Comparison of ENCODE assay signal across 19 cellular contexts in genomic region chr10:3460420-3461128, GRCh38.
DNase-seq lines count a peak whose midpoint lies in the region; ATAC-seq and FAIRE-seq lines count a peak whose summit lies in the region.
"Had no signal": no experiment of that assay in that cellular context is flagged by ENCODE, and none has a peak within 500 bp of the region (broad histone marks: within the 10 kb centered on the region; RNA-seq: fewer than 3 reads in every experiment).

No MANE protein-coding gene starts in this region.

- FAIRE-seq in GM19239 (lab: Jason Lieb, UNC) = no peak
- FAIRE-seq: G401.6, K562 had no signal

- no peak for ATAC-seq in HG03442 (IDR thresholded peaks at IDR 0.05; ENCODE audit: unreplicated experiment)
- ATAC-seq: GM23338, K562 had no signal

- DNase-seq in NCI-H1417 (lab: John Stamatoyannopoulos, UW) (peak in 2 of 3 experiments; percentile 8 to 35), NCI-H1417 treated with DMSO at 0.1 percent for 48 hours (lab: John Stamatoyannopoulos, UW) (no peak), NCI-H774 (lab: John Stamatoyannopoulos, UW) (peak; percentile 5), fibroblast of peridontal ligament (ENCODE audit: extremely low read depth) (peak; percentile 58), iPS-NIHi7 (ENCODE audit: extremely low spot score) (no peak), GM19239 (ENCODE audit: insufficient read length, low spot score) (no peak), NCI-H187 (lab: John Stamatoyannopoulos, UW) (no peak)
- DNase-seq: 8988T, DMS 273 treated with DMSO at 0.1 percent for 48 hours, HCEC 1CT, NCI-H1694, NCI-H526, RPMI8226, SHP77 treated with DMSO at 0.1 percent for 48 hours, SK-N-SH had no signal

Comparison
In these comparisons a context has a peak if more than half of its experiments do, and no peak if none do; other contexts are left out.
1. DNase-seq: peak in NCI-H1417 (2 of 3), NCI-H774 (single experiment) and fibroblast of peridontal ligament (single experiment); none in NCI-H1417 treated with DMSO at 0.1 percent for 48 hours (single experiment), iPS-NIHi7 (single experiment), GM19239 (single experiment) and NCI-H187 (0 of 2).